8 cellular contexts compared by ENCODE assay signal in genomic region chr22:25562966-25563756, GRCh38. TPM values are rescaled to one million over a fixed set of nuclear protein-coding genes. Genes with fewer than 3 reads are reported as not detected.
DNase-seq lines count a peak whose midpoint lies in the region; ATAC-seq and TF ChIP-seq lines count a peak whose summit lies in the region.
"Not testable (repeated sequence)": the region's sequence is repeated elsewhere in the genome, so short reads cannot be mapped to it uniquely, and the experiment has no call there.

No MANE protein-coding gene starts in this region.

- not testable (repeated sequence) for H3K9me3 Mint-ChIP-seq in GM23338; activated CD8-positive, alpha-beta T cell treated with anti-CD3 and anti-CD28 coated beads, Interleukin-2, amount 10 ng/mL, durations not matched to agents 7 days and 5 days (ENCODE audit: insufficient read depth); central memory CD8-positive, alpha-beta T cell; neural crest cell; stimulated activated naive CD8-positive, alpha-beta T cell treated with anti-CD3 and anti-CD28 coated beads, Interleukin-15, Interleukin-2, amounts not matched to agents 100 ng/mL and 50 ng/mL, for 24 hours

- intact Hi-C loops in PC-9 (cut with micrococcal nuclease; ENCODE audit: unreplicated experiment), result not testable (repeated sequence)

- not testable (repeated sequence) for H3K36me3 Mint-ChIP-seq in GM23338 (ENCODE audit: low read depth); central memory CD8-positive, alpha-beta T cell (ENCODE audit: insufficient read depth); neural crest cell (ENCODE audit: low read depth); stimulated activated naive CD8-positive, alpha-beta T cell treated with anti-CD3 and anti-CD28 coated beads, Interleukin-15, Interleukin-2, amounts not matched to agents 100 ng/mL and 50 ng/mL, for 24 hours (ENCODE audit: low read depth)
- peaks cover 19% of the 10 kb centered on the region for H3K36me3 Mint-ChIP-seq in activated CD8-positive, alpha-beta T cell treated with anti-CD3 and anti-CD28 coated beads, Interleukin-2, amount 10 ng/mL, durations not matched to agents 7 days and 5 days (ENCODE audit: low read depth)

- not testable (repeated sequence) for H3K27ac Mint-ChIP-seq in GM23338; central memory CD8-positive, alpha-beta T cell (ENCODE audit: low read depth); neural crest cell (ENCODE audit: unreplicated experiment)
- peak overlapping the region; percentile 92 for H3K27ac Mint-ChIP-seq in activated CD8-positive, alpha-beta T cell treated with anti-CD3 and anti-CD28 coated beads, Interleukin-2, amount 10 ng/mL, durations not matched to agents 7 days and 5 days
- H3K27ac Mint-ChIP-seq in stimulated activated naive CD8-positive, alpha-beta T cell treated with anti-CD3 and anti-CD28 coated beads, Interleukin-15, Interleukin-2, amounts not matched to agents 100 ng/mL and 50 ng/mL, for 24 hours, result peak overlapping the region; percentile 89

- POLR2A ChIA-PET in PC-9 (lab: Charles Lee; ENCODE audit: unreplicated experiment), result not testable (repeated sequence)
- POLR2A ChIA-PET in activated CD8-positive, alpha-beta T cell treated with anti-CD3 and anti-CD28 coated beads, Interleukin-2, amount 10 ng/mL, durations not matched to agents 7 days and 5 days (lab: Charles Lee), result interaction anchor here (0.6 to 1.8 kb wide), 4 partner anchors 10 to 199 kb away, joined by 3 to 6 read pairs (median 4); no protein-coding TSS in a partner anchor

- H2AFZ ChIP-seq in GM23338 (peak overlapping the region; percentile 94), PC-9 (peak overlapping the region; percentile 62; the same call in 1 of the 2 replicates)

- H3K27me3 ChIP-seq in GM23338 (ENCODE audit: insufficient read depth) (peaks cover 17% of the 10 kb centered on the region), PC-9 (ENCODE audit: insufficient read depth, low read depth) (peaks cover 51% of the 10 kb centered on the region), iPS-18a (ENCODE audit: control insufficient read depth, insufficient read depth, low read length) (peaks cover 19% of the 10 kb centered on the region)

- peak overlapping the region; percentile 81 for H3K4me3 Mint-ChIP-seq in GM23338
- peak overlapping the region; percentile 93 for H3K4me3 Mint-ChIP-seq in activated CD8-positive, alpha-beta T cell treated with anti-CD3 and anti-CD28 coated beads, Interleukin-2, amount 10 ng/mL, durations not matched to agents 7 days and 5 days
- peak overlapping the region; percentile 81 for H3K4me3 Mint-ChIP-seq in central memory CD8-positive, alpha-beta T cell
- H3K4me3 Mint-ChIP-seq in neural crest cell, result peak overlapping the region; percentile 86
- H3K4me3 Mint-ChIP-seq in stimulated activated naive CD8-positive, alpha-beta T cell treated with anti-CD3 and anti-CD28 coated beads, Interleukin-15, Interleukin-2, amounts not matched to agents 100 ng/mL and 50 ng/mL, for 24 hours, result peak overlapping the region; percentile 79

- H3K9me3 ChIP-seq in PC-9 (ENCODE audit: insufficient read depth, low read depth); iPS-18a (ENCODE audit: control insufficient read depth, low read depth, low read length): not testable (repeated sequence)

- ATAC-seq in GM23338, result peak; percentile 6; the same call in 2 of the 3 replicates
- not testable (repeated sequence) for ATAC-seq in activated CD8-positive, alpha-beta T cell treated with anti-CD3 and anti-CD28 coated beads, Interleukin-2, amount 10 ng/mL, durations not matched to agents 7 days and 5 days; central memory CD8-positive, alpha-beta T cell (replicated peaks; ENCODE audit: extremely low read depth, poor library complexity, severe bottlenecking)

- not testable (repeated sequence) for H3K36me3 ChIP-seq in GM23338 (ENCODE audit: insufficient read depth); PC-9 (ENCODE audit: low read depth); iPS-18a (ENCODE audit: control insufficient read depth, low read depth, low read length)

- peaks cover 15% of the 10 kb centered on the region for H3K27me3 Mint-ChIP-seq in GM23338 (ENCODE audit: insufficient read depth, low read depth, poor library complexity)
- not testable (repeated sequence) for H3K27me3 Mint-ChIP-seq in activated CD8-positive, alpha-beta T cell treated with anti-CD3 and anti-CD28 coated beads, Interleukin-2, amount 10 ng/mL, durations not matched to agents 7 days and 5 days (ENCODE audit: low read depth); stimulated activated naive CD8-positive, alpha-beta T cell treated with anti-CD3 and anti-CD28 coated beads, Interleukin-15, Interleukin-2, amounts not matched to agents 100 ng/mL and 50 ng/mL, for 24 hours
- H3K27me3 Mint-ChIP-seq in central memory CD8-positive, alpha-beta T cell, result peaks cover 15% of the 10 kb centered on the region
- peaks cover 25% of the 10 kb centered on the region for H3K27me3 Mint-ChIP-seq in neural crest cell (ENCODE audit: low read depth)

- not testable (repeated sequence) for BruUV-seq in PC-9 (replicated peaks; lab: Mats Ljungman, UMichigan)

- H3K4me1 Mint-ChIP-seq in GM23338 (peaks cover 32% of the 10 kb centered on the region), neural crest cell (peaks cover 36% of the 10 kb centered on the region)
- peaks cover 49% of the 10 kb centered on the region for H3K4me1 Mint-ChIP-seq in activated CD8-positive, alpha-beta T cell treated with anti-CD3 and anti-CD28 coated beads, Interleukin-2, amount 10 ng/mL, durations not matched to agents 7 days and 5 days (ENCODE audit: low read depth)
- H3K4me1 Mint-ChIP-seq in central memory CD8-positive, alpha-beta T cell, result peaks cover 19% of the 10 kb centered on the region
- peaks cover 59% of the 10 kb centered on the region for H3K4me1 Mint-ChIP-seq in stimulated activated naive CD8-positive, alpha-beta T cell treated with anti-CD3 and anti-CD28 coated beads, Interleukin-15, Interleukin-2, amounts not matched to agents 100 ng/mL and 50 ng/mL, for 24 hours (ENCODE audit: low read depth)

- CTCF ChIA-PET in PC-9 (lab: Charles Lee), result not testable (repeated sequence)
- CTCF ChIA-PET in activated CD8-positive, alpha-beta T cell treated with anti-CD3 and anti-CD28 coated beads, Interleukin-2, amount 10 ng/mL, durations not matched to agents 7 days and 5 days (lab: Charles Lee), result interaction anchor here (0.8 to 5.2 kb wide), 5 partner anchors 19 to 210 kb away, joined by 3 to 24 read pairs (median 5); no protein-coding TSS in a partner anchor

- H3K4me2 ChIP-seq in GM23338, result peak overlapping the region; percentile 97
- peak overlapping the region; percentile 75 for H3K4me2 ChIP-seq in PC-9

- not testable (repeated sequence) for H3K9me2 ChIP-seq in GM23338 (ENCODE audit: insufficient read depth); PC-9 (ENCODE audit: insufficient read depth)

- not testable (repeated sequence) for TF ChIP-seq CTCF in GM23338 (conservative IDR thresholded peaks at IDR 0.05; ENCODE audit: low read depth in 2 of 2); PC-9 (conservative IDR thresholded peaks at IDR 0.05); neural crest cell (conservative IDR thresholded peaks at IDR 0.05)

- DNase-seq in Ammon's horn (ENCODE audit: low spot score), result peak; percentile 8
- not testable (repeated sequence) for DNase-seq in GM23338 (ENCODE audit: low spot score); PC-9; activated CD8-positive, alpha-beta T cell treated with anti-CD3 and anti-CD28 coated beads, Interleukin-2, amount 10 ng/mL, durations not matched to agents 7 days and 5 days; central memory CD8-positive, alpha-beta T cell (ENCODE audit: low spot score in 2 of 2); neural crest cell (ENCODE audit: low read depth, low spot score)

- peak overlapping the region; percentile 50 for H3K9ac ChIP-seq in iPS-18a (ENCODE audit: low read length)

- not testable (repeated sequence) for H3K27ac ChIP-seq in GM23338 (ENCODE audit: low read depth); PC-9; iPS-18a (ENCODE audit: low read length)

- H3F3A ChIP-seq in GM23338 (replicated peaks; ENCODE audit: low read depth); PC-9 (ENCODE audit: insufficient read depth, low read depth): not testable (repeated sequence)

- peaks cover 26% of the 10 kb centered on the region for H3K4me1 ChIP-seq in GM23338 (ENCODE audit: insufficient read depth)
- not testable (repeated sequence) for H3K4me1 ChIP-seq in PC-9 (replicated peaks; ENCODE audit: insufficient read depth)
- peaks cover 21% of the 10 kb centered on the region for H3K4me1 ChIP-seq in iPS-18a (ENCODE audit: control insufficient read depth, low read depth, low read length)

- not testable (repeated sequence) for H4K20me1 ChIP-seq in GM23338 (replicated peaks; ENCODE audit: insufficient read depth); PC-9 (ENCODE audit: insufficient read depth)

- peaks cover 27% of the 10 kb centered on the region for H3K79me2 ChIP-seq in GM23338 (replicated peaks; ENCODE audit: insufficient read depth)
- not testable (repeated sequence) for H3K79me2 ChIP-seq in PC-9 (ENCODE audit: low read depth)

- H3K4me3 ChIP-seq in GM23338 (peak overlapping the region; percentile 96), PC-9 (peak overlapping the region; percentile 53; the same call in 1 of the 2 replicates), iPS-18a (ENCODE audit: low read length) (peak overlapping the region; percentile 80)

RNA-seq across cellular contexts. Expression of gene GRK3, which starts 1.3 kb away (rescaled TPM):
- total RNA-seq in GM23338 (2014; rRNA removed; shearing (Covaris generic)), result 24.9 and 25.3 TPM in 2 replicates
- 6.0 and 6.4 TPM in 2 replicates for polyA plus RNA-seq in GM23338 (2016; fragmentation: Nextera tagmentation; extraction: Ambion mirVana)
- total RNA-seq in PC-9 (2021) (0.37 and 0.38 TPM in 2 replicates), neural crest cell (19.3 and 19.4 TPM in 2 replicates)
- total RNA-seq in activated CD8-positive, alpha-beta T cell treated with anti-CD3 and anti-CD28 coated beads, Interleukin-2, amount 10 ng/mL, durations not matched to agents 7 days and 5 days, result 10 to 100 TPM; 35.0 to 36.6 TPM

Comparison
In these comparisons a context has a peak if more than half of its experiments do, and no peak if none do; other contexts are left out.
1. RNA of gene GRK3, which starts 1.3 kb away (total RNA-seq): 35.0 to 36.6 TPM in activated CD8-positive, alpha-beta T cell treated with anti-CD3 and anti-CD28 coated beads, Interleukin-2, amount 10 ng/mL, durations not matched to agents 7 days and 5 days, 24.9 to 25.3 TPM in GM23338 and 19.3 to 19.4 TPM in neural crest cell; 0.37 to 0.38 TPM in PC-9; every median in the first group is over 10 times any median in the second.
2. Peak in every context shown above with its lines, with median percentiles within 50 percentile points of each other: H3K4me3 ChIP-seq and H3K4me3 Mint-ChIP-seq.